1 cellular context compared by ENCODE assay signal in the genomic region with DNA sequence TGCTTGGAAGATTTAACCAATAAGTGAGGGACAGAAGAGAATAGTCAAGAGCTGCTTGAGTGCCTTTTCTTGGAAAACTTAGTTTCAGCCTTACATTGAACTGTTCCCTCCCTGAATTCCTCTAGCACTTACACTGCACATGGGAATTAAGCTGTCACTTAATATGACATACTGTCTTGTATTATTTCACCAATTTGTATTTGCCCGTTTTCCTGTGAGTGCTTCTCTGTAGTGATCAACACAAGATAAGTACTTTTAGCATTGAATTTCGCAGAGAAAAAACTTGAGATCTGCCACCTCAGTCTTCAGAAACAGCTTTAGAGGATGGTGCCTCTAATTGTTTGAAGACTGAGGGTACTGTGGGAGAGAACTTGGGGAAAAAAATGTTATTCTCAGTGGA.
TF ChIP-seq lines count a peak whose summit lies in the region.

No MANE protein-coding gene starts in this region.

TF ChIP-seq in GM12878, 131 proteins besides CTCF, POLR2A, EP300 and RAD21:
- TF ChIP-seq CREM (IDR thresholded peaks at IDR 0.05; ENCODE audit: low read depth) (no peak), ATF3 (IDR thresholded peaks at IDR 0.05; ENCODE audit: borderline replicate concordance, extremely low read depth, low read depth, low read length) (no peak), JUNB (IDR thresholded peaks at IDR 0.05) (no peak), SPI1 (IDR thresholded peaks at IDR 0.05; ENCODE audit: borderline replicate concordance, insufficient read depth, low read depth, low read length) (no peak), SIN3A (IDR thresholded peaks at IDR 0.05; ENCODE audit: low read depth, low read length) (no peak), ZSCAN29 (IDR thresholded peaks at IDR 0.05) (no peak), ZZZ3 (IDR thresholded peaks at IDR 0.05; ENCODE audit: control insufficient read depth, insufficient read length, low read depth) (no peak), CHD1 (IDR thresholded peaks at IDR 0.05; ENCODE audit: low read depth, low read length) (no peak), SMARCA5 (IDR thresholded peaks at IDR 0.05) (no peak), ELK1 (IDR thresholded peaks at IDR 0.05; ENCODE audit: low read depth, low read length) (no peak), NR2C2 (IDR thresholded peaks at IDR 0.05; ENCODE audit: borderline replicate concordance, control insufficient read depth, insufficient read length, low read depth) (no peak), TBL1XR1 (IDR thresholded peaks at IDR 0.05; ENCODE audit: low read depth, low read length) (no peak), NFYA (IDR thresholded peaks at IDR 0.05; ENCODE audit: borderline replicate concordance, low read depth, low read length) (no peak), MTA2 (IDR thresholded peaks at IDR 0.05; ENCODE audit: low read depth) (no peak), DPF2 (IDR thresholded peaks at IDR 0.05) (no peak), NBN (IDR thresholded peaks at IDR 0.05) (no peak)
- TF ChIP-seq, protein P1, sequence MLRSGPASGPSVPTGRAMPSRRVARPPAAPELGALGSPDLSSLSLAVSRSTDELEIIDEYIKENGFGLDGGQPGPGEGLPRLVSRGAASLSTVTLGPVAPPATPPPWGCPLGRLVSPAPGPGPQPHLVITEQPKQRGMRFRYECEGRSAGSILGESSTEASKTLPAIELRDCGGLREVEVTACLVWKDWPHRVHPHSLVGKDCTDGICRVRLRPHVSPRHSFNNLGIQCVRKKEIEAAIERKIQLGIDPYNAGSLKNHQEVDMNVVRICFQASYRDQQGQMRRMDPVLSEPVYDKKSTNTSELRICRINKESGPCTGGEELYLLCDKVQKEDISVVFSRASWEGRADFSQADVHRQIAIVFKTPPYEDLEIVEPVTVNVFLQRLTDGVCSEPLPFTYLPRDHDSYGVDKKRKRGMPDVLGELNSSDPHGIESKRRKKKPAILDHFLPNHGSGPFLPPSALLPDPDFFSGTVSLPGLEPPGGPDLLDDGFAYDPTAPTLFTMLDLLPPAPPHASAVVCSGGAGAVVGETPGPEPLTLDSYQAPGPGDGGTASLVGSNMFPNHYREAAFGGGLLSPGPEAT (IDR thresholded peaks at IDR 0.05; ENCODE audit: low read depth), result no peak
